8 cellular contexts compared by ENCODE assay signal in the genomic region with DNA sequence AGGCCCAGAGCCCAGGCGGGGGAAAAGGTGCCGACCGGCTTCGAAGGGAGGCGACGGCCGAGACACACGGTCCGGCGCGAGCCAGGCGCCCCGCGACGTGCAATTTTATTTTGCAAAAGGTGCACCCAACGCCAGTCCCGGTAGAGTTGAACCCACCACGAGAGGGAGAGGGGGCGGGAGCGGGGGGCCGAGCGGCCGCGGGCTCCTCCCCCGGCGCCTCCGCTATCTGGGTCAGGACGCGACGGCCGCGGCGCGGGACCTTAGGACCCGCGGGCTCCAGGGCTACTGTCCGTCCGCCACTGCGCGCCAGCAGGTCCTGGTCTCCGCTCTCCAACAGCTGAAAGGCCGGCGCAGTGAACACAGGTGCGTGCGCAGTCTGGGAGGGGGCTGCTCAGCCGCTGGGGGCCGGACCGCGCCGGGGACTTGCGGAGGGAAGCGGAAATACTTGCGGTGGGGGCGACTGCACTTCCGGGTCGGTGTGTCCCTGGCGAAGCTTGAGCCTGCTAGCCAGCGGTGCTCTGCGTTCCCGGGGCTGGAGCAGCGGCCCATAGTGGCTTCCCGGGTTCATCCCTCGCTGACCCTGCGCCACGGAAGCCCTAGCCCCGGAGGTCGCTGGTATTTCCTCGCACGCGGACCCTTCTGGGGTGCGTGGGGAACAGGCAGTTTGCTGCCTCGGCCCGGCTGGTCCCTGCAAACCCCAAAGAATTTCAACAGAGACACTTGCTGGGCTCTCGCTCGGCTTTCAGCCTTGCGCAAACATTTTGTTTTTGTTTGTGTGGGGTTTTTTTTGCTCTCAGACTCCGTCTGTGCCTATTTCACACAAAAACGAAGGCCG. TPM values are rescaled to one million over a fixed set of nuclear protein-coding genes. Genes with fewer than 3 reads are reported as not detected.
A peak's percentile ranks its signal among the peaks of the same experiment; 100 is the strongest.
DNase-seq lines count a peak whose midpoint lies in the region; ATAC-seq, FAIRE-seq and TF ChIP-seq lines count a peak whose summit lies in the region.

A gene with protein sequence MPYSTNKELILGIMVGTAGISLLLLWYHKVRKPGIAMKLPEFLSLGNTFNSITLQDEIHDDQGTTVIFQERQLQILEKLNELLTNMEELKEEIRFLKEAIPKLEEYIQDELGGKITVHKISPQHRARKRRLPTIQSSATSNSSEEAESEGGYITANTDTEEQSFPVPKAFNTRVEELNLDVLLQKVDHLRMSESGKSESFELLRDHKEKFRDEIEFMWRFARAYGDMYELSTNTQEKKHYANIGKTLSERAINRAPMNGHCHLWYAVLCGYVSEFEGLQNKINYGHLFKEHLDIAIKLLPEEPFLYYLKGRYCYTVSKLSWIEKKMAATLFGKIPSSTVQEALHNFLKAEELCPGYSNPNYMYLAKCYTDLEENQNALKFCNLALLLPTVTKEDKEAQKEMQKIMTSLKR (plus strand): TSS at position 225 of the 835 bp plus-strand sequence. CDS start 3,991 bp downstream, outside the sequence.

- peak; percentile 96 for TF ChIP-seq POLR2A in A549 (IDR thresholded peaks at IDR 0.05; ENCODE audit: low read length)

- no peak for TF ChIP-seq RAD21 in A549 (conservative IDR thresholded peaks at IDR 0.05 in 1 of 2, IDR thresholded peaks at IDR 0.05 in 1 of 2)

- DNase-seq in A549 (ENCODE audit: low read depth in 1 of 2, low spot score in 1 of 2) (peak; percentile 77 to 97), NCI-H226 (peak; percentile 83), activated B cell treated with CpG ODN at 0.5 μM for 24 hours (peak; percentile 86), caudate nucleus (lab: John Stamatoyannopoulos, UW) (peak in 60 of 61 donors; percentile 49 to 90 (median 81)), iris pigment epithelial cell (ENCODE audit: low read depth) (peak; percentile 91)
- peak; percentile 72 for DNase-seq in stimulated activated CD4-positive, alpha-beta T cell treated with anti-CD3 and anti-CD28 coated beads, Interleukin-12 subunit alpha, Interleukin-12 subunit beta, amount 100 ng/mL, for 4 hours

- CTCF ChIA-PET in A549 (lab: Yijun Ruan, JAX) (interaction anchor here (0.9 to 2.5 kb wide), 7 partner anchors 15 to 529 kb away, joined by 3 to 5 read pairs (median 3); no protein-coding TSS in a partner anchor), activated B cell treated with CpG ODN at 0.5 μM for 24 hours (lab: Charles Lee) (interaction anchor here (1.0 to 3.0 kb wide), 3 partner anchors 10 to 349 kb away, joined by 3 to 16 read pairs (median 4); no protein-coding TSS in a partner anchor)

- H3K36me3 Mint-ChIP-seq in activated B cell treated with CpG ODN at 0.5 μM for 24 hours (ENCODE audit: low read depth): peaks cover 9% of the 10 kb centered on the region

- peak within 1 kb of the TSS; percentile 82 to 94 for H3K27ac ChIP-seq in A549
- H3K27ac ChIP-seq in caudate nucleus (ENCODE audit: low read depth, low read length): peak within 1 kb of the TSS; percentile 91

- peaks cover 11% of the 10 kb centered on the region; the same call in 1 of the 3 replicates for H3K4me1 ChIP-seq in A549

- TF ChIP-seq CTCF in A549 (IDR thresholded peaks at IDR 0.05) (no peak), activated B cell treated with CpG ODN at 0.5 μM for 24 hours (IDR thresholded peaks at IDR 0.05) (no peak)

- H3K9me3 ChIP-seq in A549: no peaks in the 10 kb centered on the region

- H3K4me3 Mint-ChIP-seq in activated B cell treated with CpG ODN at 0.5 μM for 24 hours: peak within 1 kb of the TSS; percentile 96

- peak within 1 kb of the TSS; percentile 68 for H3K4me3 ChIP-seq in A549

- no peak for FAIRE-seq in A549 (lab: Jason Lieb, UNC)

- peak within 1 kb of the TSS; percentile 93 for H3K27ac Mint-ChIP-seq in activated B cell treated with CpG ODN at 0.5 μM for 24 hours

- intact Hi-C loops in activated B cell treated with CpG ODN at 0.5 μM for 24 hours (cut with micrococcal nuclease): loop anchor here (1.0 to 5.0 kb wide), 8 partner anchors 9 to 958 kb away; a partner anchor contains a TSS

- POLR2A ChIA-PET in A549 (lab: Yijun Ruan, JAX) (interaction anchor here (0.6 to 1.2 kb wide), 9 partner anchors 10 to 849 kb away, joined by 3 to 5 read pairs (median 3); a partner anchor contains a TSS), activated B cell treated with CpG ODN at 0.5 μM for 24 hours (lab: Charles Lee) (interaction anchor here (0.9 to 2.5 kb wide), 6 partner anchors 9 to 828 kb away, joined by 3 to 34 read pairs (median 6); no protein-coding TSS in a partner anchor)

- no peak for TF ChIP-seq EP300 in A549 (IDR thresholded peaks at IDR 0.05)

- peak within 1 kb of the TSS; percentile 85 for H3K4me2 ChIP-seq in A549

- H3K27me3 Mint-ChIP-seq in activated B cell treated with CpG ODN at 0.5 μM for 24 hours: no peaks in the 10 kb centered on the region

- peaks cover 28% of the 10 kb centered on the region for H3K4me1 Mint-ChIP-seq in activated B cell treated with CpG ODN at 0.5 μM for 24 hours

- ATAC-seq in A549: peak; percentile 97 to 99
- ATAC-seq in GM18861 (IDR thresholded peaks at IDR 0.05; ENCODE audit: unreplicated experiment): peak; percentile 63
- ATAC-seq in HG03097 (IDR thresholded peaks at IDR 0.05; ENCODE audit: low FRiP score, unreplicated experiment): peak; percentile 67
- ATAC-seq in activated B cell treated with CpG ODN at 0.5 μM for 24 hours (ENCODE audit: low read depth): peak; percentile 91

- H3K9me3 Mint-ChIP-seq in activated B cell treated with CpG ODN at 0.5 μM for 24 hours: no peaks in the 10 kb centered on the region

- WGBS in A549 (ENCODE audit: missing lambda C conversion rate): under 1% methylated on average over 50 of the region's 79 CpGs

TF ChIP-seq in A549, 52 proteins besides CTCF, POLR2A, EP300 and RAD21 (continues in another document):
- TF ChIP-seq BHLHE40 (IDR thresholded peaks at IDR 0.05; ENCODE audit: low read depth, low read length): peak; percentile 20; the same call in 1 of the 2 replicates
- TF ChIP-seq HEYL (CRISPR knock-in tag; IDR thresholded peaks at IDR 0.05): no peak
- no peak for TF ChIP-seq NFE2L2 (conservative IDR thresholded peaks at IDR 0.05; ENCODE audit: low read length)
- peak; percentile 87 to 88 for TF ChIP-seq CEBPB (IDR thresholded peaks at IDR 0.05)
- no peak for TF ChIP-seq RARB (CRISPR knock-in tag; IDR thresholded peaks at IDR 0.05)
- TF ChIP-seq, protein P1, sequence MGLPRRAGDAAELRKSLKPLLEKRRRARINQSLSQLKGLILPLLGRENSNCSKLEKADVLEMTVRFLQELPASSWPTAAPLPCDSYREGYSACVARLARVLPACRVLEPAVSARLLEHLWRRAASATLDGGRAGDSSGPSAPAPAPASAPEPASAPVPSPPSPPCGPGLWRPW (IDR thresholded peaks at IDR 0.05): no peak
- TF ChIP-seq RCOR1 (IDR thresholded peaks at IDR 0.05; ENCODE audit: low read depth, low read length): no peak
- TF ChIP-seq SREBF2 (IDR thresholded peaks at IDR 0.05): no peak
- peak; percentile 90 for TF ChIP-seq PHF8 (IDR thresholded peaks at IDR 0.05; ENCODE audit: borderline replicate concordance, low read depth)
- no peak for TF ChIP-seq NR3C1 (IDR thresholded peaks at IDR 0.05)
- TF ChIP-seq, protein P2, sequence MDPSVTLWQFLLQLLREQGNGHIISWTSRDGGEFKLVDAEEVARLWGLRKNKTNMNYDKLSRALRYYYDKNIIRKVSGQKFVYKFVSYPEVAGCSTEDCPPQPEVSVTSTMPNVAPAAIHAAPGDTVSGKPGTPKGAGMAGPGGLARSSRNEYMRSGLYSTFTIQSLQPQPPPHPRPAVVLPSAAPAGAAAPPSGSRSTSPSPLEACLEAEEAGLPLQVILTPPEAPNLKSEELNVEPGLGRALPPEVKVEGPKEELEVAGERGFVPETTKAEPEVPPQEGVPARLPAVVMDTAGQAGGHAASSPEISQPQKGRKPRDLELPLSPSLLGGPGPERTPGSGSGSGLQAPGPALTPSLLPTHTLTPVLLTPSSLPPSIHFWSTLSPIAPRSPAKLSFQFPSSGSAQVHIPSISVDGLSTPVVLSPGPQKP (IDR thresholded peaks at IDR 0.05; ENCODE audit: low read depth, low read length): no peak
- TF ChIP-seq, protein P3, sequence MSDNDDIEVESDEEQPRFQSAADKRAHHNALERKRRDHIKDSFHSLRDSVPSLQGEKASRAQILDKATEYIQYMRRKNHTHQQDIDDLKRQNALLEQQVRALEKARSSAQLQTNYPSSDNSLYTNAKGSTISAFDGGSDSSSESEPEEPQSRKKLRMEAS (IDR thresholded peaks at IDR 0.05): peak; percentile 88
- TF ChIP-seq HOXB13 (CRISPR knock-in tag; IDR thresholded peaks at IDR 0.05; ENCODE audit: low read depth): no peak
- TF ChIP-seq CHD2 (IDR thresholded peaks at IDR 0.05; ENCODE audit: low read length, partially characterized antibody): no peak
- peak; percentile 62 for TF ChIP-seq MYC (IDR thresholded peaks at IDR 0.05; ENCODE audit: borderline replicate concordance, low read length)
- TF ChIP-seq TFCP2L1 (CRISPR knock-in tag; IDR thresholded peaks at IDR 0.05): 0 out of 2 replicates have a peak, but pooled peaks have one; percentile 10
- no peak for TF ChIP-seq FOXS1 (CRISPR knock-in tag; IDR thresholded peaks at IDR 0.05)
- TF ChIP-seq ZNF302 (CRISPR knock-in tag; IDR thresholded peaks at IDR 0.05): no peak
- TF ChIP-seq EHF (CRISPR knock-in tag; IDR thresholded peaks at IDR 0.05): no peak
- TF ChIP-seq RFX5 (IDR thresholded peaks at IDR 0.05): no peak
- TF ChIP-seq ZSCAN20 (CRISPR knock-in tag; IDR thresholded peaks at IDR 0.05): no peak
- TF ChIP-seq NPAS2 (CRISPR knock-in tag; IDR thresholded peaks at IDR 0.05; ENCODE audit: borderline replicate concordance): no peak
- TF ChIP-seq CHD4 (IDR thresholded peaks at IDR 0.05; ENCODE audit: borderline replicate concordance): no peak; the same call in 1 of the 2 replicates
- TF ChIP-seq CBX2 (IDR thresholded peaks at IDR 0.05; ENCODE audit: borderline replicate concordance, low read depth): no peak
- TF ChIP-seq KDM5A (IDR thresholded peaks at IDR 0.05): no peak
- TF ChIP-seq FOSL2 (IDR thresholded peaks at IDR 0.05): no peak
- no peak for TF ChIP-seq FOSL2 (CRISPR knock-in tag; IDR thresholded peaks at IDR 0.05)
- peak; percentile 22; the same call in 1 of the 2 replicates for TF ChIP-seq GATA3 (IDR thresholded peaks at IDR 0.05; ENCODE audit: borderline replicate concordance)
- peak; percentile 86 to 95; a peak in 4 of 5 replicates for TF ChIP-seq JUN (IDR thresholded peaks at IDR 0.05)
- TF ChIP-seq MAFK (IDR thresholded peaks at IDR 0.05; ENCODE audit: partially characterized antibody): no peak

RNA-seq across cellular contexts. Expression of the gene that starts here (rescaled TPM):
- 4.5 and 6.9 TPM in 2 replicates for polyA plus RNA-seq in A549 (2011; rRNA removed)
- 1.2 TPM in 2 replicates for polyA plus RNA-seq in A549 (2012; cell fraction: cytosol; rRNA removed)
- 0.58 and 0.84 TPM in 2 replicates for polyA plus RNA-seq in A549 (2012; cell fraction: nucleus; rRNA removed)
- polyA plus RNA-seq in A549 (2017; fragmentation: RNase III; extraction: RNeasy Plus Mini Kit Qiagen cat#74134 plus additional on column Dnase treatment): 4.6 to 5.4 TPM (median 4.8 TPM) in 3 replicates
- polyA minus RNA-seq in A549 (2011; rRNA and poly(A)+ RNA removed): 0.99 and 1.3 TPM in 2 replicates
- total RNA-seq in activated B cell treated with CpG ODN at 0.5 μM for 24 hours: 7.0 TPM in 2 replicates

Comparison
In these comparisons a context has a peak if more than half of its experiments do, and no peak if none do; other contexts are left out.
1. Peak in every context shown above with its lines: DNase-seq, ATAC-seq, H3K4me3 ChIP-seq and H3K27ac ChIP-seq.